ENCODE assay signal across 25 cellular contexts in the genomic region with DNA sequence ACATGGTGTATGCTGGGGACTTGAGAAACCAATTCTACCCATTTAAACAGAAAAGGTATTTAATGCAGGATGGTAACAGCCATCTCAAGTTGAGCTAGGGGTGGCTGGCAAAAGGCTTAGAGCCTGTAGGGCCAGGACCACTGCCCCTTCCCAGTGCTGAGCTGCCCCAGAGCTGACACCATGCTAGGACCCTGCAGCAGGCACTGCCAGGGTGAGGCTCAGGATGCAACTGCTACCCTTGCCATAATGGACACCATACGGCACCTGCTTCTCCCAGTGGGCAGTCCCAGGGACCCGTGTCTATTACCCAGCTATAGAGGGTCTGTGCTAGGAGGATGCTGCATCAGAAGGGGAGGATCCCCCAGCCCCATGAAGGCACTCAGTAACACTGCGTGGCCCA.
A peak's percentile ranks its signal among the peaks of the same experiment; 100 is the strongest.
DNase-seq lines count a peak whose midpoint lies in the region; ATAC-seq and TF ChIP-seq lines count a peak whose summit lies in the region.
"Had no signal": no experiment of that assay in that cellular context is flagged by ENCODE, and none has a peak within 500 bp of the region (broad histone marks: within the 10 kb centered on the region; RNA-seq: fewer than 3 reads in every experiment).

No MANE protein-coding gene starts in this region.

- H3K27me3 Mint-ChIP-seq in natural killer cell treated with Interleukin-12 subunit alpha and Interleukin-12 subunit beta and Interleukin-15 and Interleukin-18, amount 100 ng/mL, for 72 hours: peaks cover 10 to 23% of the 10 kb centered on the region in 2 donors
- H3K27me3 Mint-ChIP-seq in natural killer cell (ENCODE audit: low read depth in 2 of 2): peaks cover 3 to 17% of the 10 kb centered on the region in 2 donors
- peaks cover 8% of the 10 kb centered on the region for H3K27me3 Mint-ChIP-seq in stimulated activated memory B cell treated with anti-CD40 and anti-IgM and Interleukin-4, amounts not matched to agents 10 μg/mL and 1 μg/mL and 100 μg/mL, for 72 hours

- no peak overlapping the region for H4K91ac ChIP-seq in neuronal stem cell (ENCODE audit: low read depth, low read length, poor library complexity)

- H2BK15ac ChIP-seq in neuronal stem cell (ENCODE audit: low read length): no peak overlapping the region

- H4K8ac ChIP-seq in neuronal stem cell (ENCODE audit: low read depth, low read length): no peak overlapping the region

- no peak overlapping the region for H2BK120ac ChIP-seq in neuronal stem cell (ENCODE audit: low read depth, low read length)

- H3K14ac ChIP-seq in neuronal stem cell (ENCODE audit: low read length): no peak overlapping the region

- no peak overlapping the region for H2AK5ac ChIP-seq in neuronal stem cell (ENCODE audit: low read depth, low read length)

- H3K27ac ChIP-seq in neuronal stem cell (replicated peaks; ENCODE audit: low read length) (no peak overlapping the region), aorta (ENCODE audit: low read depth in 1 of 2, low read length in 2 of 2) (no peak overlapping the region)
- H3K27ac ChIP-seq: 22Rv1, A549, BLaER1 had no signal

- WGBS in neuronal stem cell (ENCODE audit: extremely low coverage in 2 of 2, insufficient read length in 2 of 2, insufficient replicate concordance in 1 of 2), 2 donors: no CpG with 5 or more reads among the region's 3 CpGs
- WGBS in aorta, 2 donors: 83 to 86% methylated on average over 3 of the region's 3 CpGs

- no peak overlapping the region for H3K23ac ChIP-seq in neuronal stem cell (ENCODE audit: low read depth, low read length, poor library complexity)

- no peak overlapping the region for H3K4me2 ChIP-seq in neuronal stem cell (ENCODE audit: insufficient read depth, low read length, poor library complexity, severe bottlenecking)
- H3K4me2 ChIP-seq: A549, BLaER1 had no signal

- peaks cover 4% of the 10 kb centered on the region for H3K9me3 Mint-ChIP-seq in natural killer cell treated with Interleukin-12 subunit alpha and Interleukin-12 subunit beta and Interleukin-15 and Interleukin-18, amount 100 ng/mL, for 72 hours
- peaks cover 3 to 4% of the 10 kb centered on the region in 2 donors for H3K9me3 Mint-ChIP-seq in natural killer cell
- peaks cover 7% of the 10 kb centered on the region for H3K9me3 Mint-ChIP-seq in stimulated activated memory B cell treated with anti-CD40 and anti-IgM and Interleukin-4, amounts not matched to agents 10 μg/mL and 1 μg/mL and 100 μg/mL, for 72 hours

- ATAC-seq in natural killer cell treated with Interleukin-12 subunit alpha and Interleukin-12 subunit beta and Interleukin-15 and Interleukin-18, amount 100 ng/mL, for 72 hours: peak; percentile 17 to 36
- ATAC-seq in natural killer cell (no peak), aorta (ENCODE audit: low FRiP score) (no peak)
- ATAC-seq in stimulated activated memory B cell treated with anti-CD40 and anti-IgM and Interleukin-4, amounts not matched to agents 10 μg/mL and 1 μg/mL and 100 μg/mL, for 72 hours: peak; percentile 29
- ATAC-seq: GM12878 had no signal

- H3K27me3 ChIP-seq in neuronal stem cell (ENCODE audit: control insufficient read depth in 3 of 3, insufficient read depth in 3 of 3, low read depth in 1 of 3, low read length in 3 of 3) (peaks cover 0 to 5% (median 0%) of the 10 kb centered on the region in 3 experiments), aorta (ENCODE audit: control insufficient read depth in 1 of 2, insufficient read depth in 2 of 2, low read length in 1 of 2) (no peaks in the 10 kb centered on the region)
- H3K27me3 ChIP-seq: BE2C, BLaER1 had no signal

- H3K9me3 ChIP-seq in neuronal stem cell (replicated peaks in 1 of 2; ENCODE audit: control insufficient read depth in 2 of 2, insufficient read depth in 1 of 2, low read depth in 1 of 2, low read length in 2 of 2): peaks cover 0 to 3% of the 10 kb centered on the region in 2 donors
- peaks cover 2% of the 10 kb centered on the region for H3K9me3 ChIP-seq in aorta (ENCODE audit: control insufficient read depth, low read length)
- H3K9me3 ChIP-seq: BE2C had no signal

- no peak overlapping the region for H3K4ac ChIP-seq in neuronal stem cell (ENCODE audit: low read length)

- DNase-seq in natural killer cell treated with Interleukin-12 subunit alpha and Interleukin-12 subunit beta and Interleukin-15 and Interleukin-18, amount 100 ng/mL, for 72 hours (ENCODE audit: low spot score): no peak
- DNase-seq in natural killer cell (no peak), neuronal stem cell (ENCODE audit: low spot score) (no peak), aorta (no peak), iPS-NIHi11 (ENCODE audit: low spot score) (no peak)
- DNase-seq: ACHN; BE2C; C1 segment of cervical spinal cord; CD4-positive, alpha-beta memory T cell; CD4-positive, CD25-positive, alpha-beta regulatory T cell; CD8-positive, alpha-beta memory T cell; COR-L47; DMS 273 treated with DMSO at 0.1 percent for 48 hours; DMS153; DMS53; DMS79; DND-41; EL; GDM1 had no signal

- intact Hi-C loops in natural killer cell (cut with micrococcal nuclease): no loop called here
- intact Hi-C loops in aorta (cut with DNase I): no loop called here

- no peak overlapping the region for H2BK12ac ChIP-seq in neuronal stem cell (ENCODE audit: low read length)

- H3K4me3 Mint-ChIP-seq in natural killer cell treated with Interleukin-12 subunit alpha and Interleukin-12 subunit beta and Interleukin-15 and Interleukin-18, amount 100 ng/mL, for 72 hours: no peak overlapping the region
- H3K4me3 Mint-ChIP-seq in natural killer cell: no peak overlapping the region
- no peak overlapping the region for H3K4me3 Mint-ChIP-seq in stimulated activated memory B cell treated with anti-CD40 and anti-IgM and Interleukin-4, amounts not matched to agents 10 μg/mL and 1 μg/mL and 100 μg/mL, for 72 hours
- H3K4me3 Mint-ChIP-seq: CD14-positive monocyte; CD4-positive, alpha-beta memory T cell; CD4-positive, CD25-positive, alpha-beta regulatory T cell; CD8-positive, alpha-beta memory T cell had no signal

- no peaks in the 10 kb centered on the region for H3K36me3 Mint-ChIP-seq in natural killer cell treated with Interleukin-12 subunit alpha and Interleukin-12 subunit beta and Interleukin-15 and Interleukin-18, amount 100 ng/mL, for 72 hours
- no peaks in the 10 kb centered on the region for H3K36me3 Mint-ChIP-seq in natural killer cell
- H3K36me3 Mint-ChIP-seq in stimulated activated memory B cell treated with anti-CD40 and anti-IgM and Interleukin-4, amounts not matched to agents 10 μg/mL and 1 μg/mL and 100 μg/mL, for 72 hours: no peaks in the 10 kb centered on the region
- H3K36me3 Mint-ChIP-seq: CD14-positive monocyte; CD4-positive, alpha-beta memory T cell; CD4-positive, CD25-positive, alpha-beta regulatory T cell; CD8-positive, alpha-beta memory T cell had no signal

- no peaks in the 10 kb centered on the region for H3K79me1 ChIP-seq in neuronal stem cell (ENCODE audit: low read depth, low read length)

- no peaks in the 10 kb centered on the region for H3K36me3 ChIP-seq in neuronal stem cell (replicated peaks in 1 of 2; ENCODE audit: control insufficient read depth in 2 of 2, insufficient read depth in 2 of 2, low read length in 2 of 2)
- H3K36me3 ChIP-seq in aorta (ENCODE audit: control insufficient read depth in 1 of 2, insufficient read depth in 2 of 2, low read length in 1 of 2): no peaks in the 10 kb centered on the region
- H3K36me3 ChIP-seq: BE2C had no signal

- H2BK5ac ChIP-seq in neuronal stem cell (ENCODE audit: low read length): no peak overlapping the region

- H3K9ac ChIP-seq in neuronal stem cell (ENCODE audit: low read depth, low read length, poor library complexity): peak overlapping the region; percentile 38
- H3K9ac ChIP-seq: BLaER1 had no signal

- H3K4me1 ChIP-seq in neuronal stem cell (ENCODE audit: control insufficient read depth in 2 of 2, insufficient read depth in 1 of 2, low read depth in 1 of 2, low read length in 2 of 2): no peaks in the 10 kb centered on the region
- H3K4me1 ChIP-seq in aorta (ENCODE audit: control insufficient read depth in 1 of 2, insufficient read depth in 2 of 2, low read length in 2 of 2): no peaks in the 10 kb centered on the region
- H3K4me1 ChIP-seq: A549, BE2C, BLaER1 had no signal

- no peak overlapping the region for H3K27ac Mint-ChIP-seq in natural killer cell treated with Interleukin-12 subunit alpha and Interleukin-12 subunit beta and Interleukin-15 and Interleukin-18, amount 100 ng/mL, for 72 hours
- no peak overlapping the region for H3K27ac Mint-ChIP-seq in natural killer cell
- H3K27ac Mint-ChIP-seq in stimulated activated memory B cell treated with anti-CD40 and anti-IgM and Interleukin-4, amounts not matched to agents 10 μg/mL and 1 μg/mL and 100 μg/mL, for 72 hours: no peak overlapping the region
- H3K27ac Mint-ChIP-seq: CD14-positive monocyte; CD4-positive, alpha-beta memory T cell; CD4-positive, CD25-positive, alpha-beta regulatory T cell; CD8-positive, alpha-beta memory T cell had no signal

- no peak overlapping the region for H2AFZ ChIP-seq in neuronal stem cell (ENCODE audit: low read length)

- H3K4me3 ChIP-seq in neuronal stem cell (ENCODE audit: low read length in 2 of 2) (no peak overlapping the region), aorta (ENCODE audit: low read length in 2 of 2) (no peak overlapping the region)
- H3K4me3 ChIP-seq: A549, BLaER1, GM12878 had no signal

- no peak overlapping the region for H3K18ac ChIP-seq in neuronal stem cell (ENCODE audit: low read length)

- TF ChIP-seq CTCF in natural killer cell (IDR thresholded peaks at IDR 0.05): no peak

- no peaks in the 10 kb centered on the region for H3K4me1 Mint-ChIP-seq in natural killer cell treated with Interleukin-12 subunit alpha and Interleukin-12 subunit beta and Interleukin-15 and Interleukin-18, amount 100 ng/mL, for 72 hours (ENCODE audit: low read depth in 2 of 2)
- no peaks in the 10 kb centered on the region for H3K4me1 Mint-ChIP-seq in natural killer cell
- H3K4me1 Mint-ChIP-seq in stimulated activated memory B cell treated with anti-CD40 and anti-IgM and Interleukin-4, amounts not matched to agents 10 μg/mL and 1 μg/mL and 100 μg/mL, for 72 hours: no peaks in the 10 kb centered on the region
- H3K4me1 Mint-ChIP-seq: CD14-positive monocyte; CD4-positive, alpha-beta memory T cell; CD4-positive, CD25-positive, alpha-beta regulatory T cell; CD8-positive, alpha-beta memory T cell had no signal

Comparison
In these comparisons a context has a peak if more than half of its experiments do, and no peak if none do; other contexts are left out.
1. ATAC-seq: peak in natural killer cell treated with Interleukin-12 subunit alpha and Interleukin-12 subunit beta and Interleukin-15 and Interleukin-18, amount 100 ng/mL, for 72 hours (2 of 2) and stimulated activated memory B cell treated with anti-CD40 and anti-IgM and Interleukin-4, amounts not matched to agents 10 μg/mL and 1 μg/mL and 100 μg/mL, for 72 hours (single experiment); none in natural killer cell (0 of 3) and aorta (single experiment).